8 cellular contexts compared by ENCODE assay signal in genomic region chr6:63574554-63574900, GRCh38. TPM values are rescaled to one million over a fixed set of nuclear protein-coding genes. Genes with fewer than 3 reads are reported as not detected.
DNase-seq lines count a peak whose midpoint lies in the region; ATAC-seq and TF ChIP-seq lines count a peak whose summit lies in the region.

No MANE protein-coding gene starts in this region.

- H3K27me3 ChIP-seq in OCI-LY1 (ENCODE audit: insufficient read depth, low read length) = no peaks in the 10 kb centered on the region
- H3K27me3 ChIP-seq in neuronal stem cell (ENCODE audit: control insufficient read depth in 3 of 3, insufficient read depth in 3 of 3, low read depth in 1 of 3, low read length in 3 of 3) = no peaks in the 10 kb centered on the region

- H3K9ac ChIP-seq in OCI-LY1 (ENCODE audit: low read length) (no peak overlapping the region), neuronal stem cell (ENCODE audit: low read depth, low read length, poor library complexity) (no peak overlapping the region)

- ATAC-seq in effector memory CD8-positive, alpha-beta T cell (replicated peaks) = no peak
- no peak for ATAC-seq in HG03175 (IDR thresholded peaks at IDR 0.05; ENCODE audit: unreplicated experiment)

- H3K27ac ChIP-seq in OCI-LY1 (ENCODE audit: low read depth, low read length, poor library complexity, severe bottlenecking) (no peak overlapping the region), neuronal stem cell (replicated peaks; ENCODE audit: low read length) (no peak overlapping the region)

- TF ChIP-seq CTCF in CD14-positive monocyte (IDR thresholded peaks at IDR 0.05) (peak; percentile 41), OCI-LY1 (IDR thresholded peaks at IDR 0.05; ENCODE audit: low read length) (no peak)

- peaks cover 24% of the 10 kb centered on the region for H3K4me1 Mint-ChIP-seq in CD14-positive monocyte
- H3K4me1 Mint-ChIP-seq in effector memory CD8-positive, alpha-beta T cell (ENCODE audit: low read depth in 2 of 2) = peaks cover 10 to 31% of the 10 kb centered on the region in 2 donors

- H2BK120ac ChIP-seq in neuronal stem cell (ENCODE audit: low read depth, low read length) = no peak overlapping the region

- H4K8ac ChIP-seq in neuronal stem cell (ENCODE audit: low read depth, low read length) = no peak overlapping the region

- H3K9me3 Mint-ChIP-seq in CD14-positive monocyte = peaks cover 0 to 1% (median 0%) of the 10 kb centered on the region in 7 donors
- H3K9me3 Mint-ChIP-seq in effector memory CD8-positive, alpha-beta T cell = no peaks in the 10 kb centered on the region

- no peaks in the 10 kb centered on the region for H3F3A ChIP-seq in OCI-LY1 (ENCODE audit: insufficient read depth, low read length)

- intact Hi-C loops in CD14-positive monocyte (cut with micrococcal nuclease) = loop anchor here in 1 of 2 donors (10.0 kb wide), 1 partner anchor 60 kb away; the partner anchor contains the start of gene PHF3

- H3K4me3 ChIP-seq in OCI-LY1 (ENCODE audit: low read depth, low read length, poor library complexity, severe bottlenecking) (peak overlapping the region; percentile 78), neuronal stem cell (ENCODE audit: low read length in 2 of 2) (peak overlapping the region; percentile 64 to 99)

- no peak overlapping the region for H4K91ac ChIP-seq in neuronal stem cell (ENCODE audit: low read depth, low read length, poor library complexity)

- no peak overlapping the region for H3K14ac ChIP-seq in neuronal stem cell (ENCODE audit: low read length)

- no peak overlapping the region for H2AK5ac ChIP-seq in neuronal stem cell (ENCODE audit: low read depth, low read length)

- H3K4ac ChIP-seq in neuronal stem cell (ENCODE audit: low read length) = no peak overlapping the region

- peak overlapping the region in 3 of 7 donors; percentile 3 to 97 (median 93) for H3K27ac Mint-ChIP-seq in CD14-positive monocyte
- H3K27ac Mint-ChIP-seq in effector memory CD8-positive, alpha-beta T cell = peak overlapping the region; percentile 95 to 99

- H3K23ac ChIP-seq in neuronal stem cell (ENCODE audit: low read depth, low read length, poor library complexity) = no peak overlapping the region

- H3K36me3 Mint-ChIP-seq in CD14-positive monocyte = peaks cover 18 to 23% of the 10 kb centered on the region in 2 donors
- peaks cover 54% of the 10 kb centered on the region for H3K36me3 Mint-ChIP-seq in effector memory CD8-positive, alpha-beta T cell (ENCODE audit: insufficient read depth)

- peak overlapping the region; percentile 89 for H3K4me2 ChIP-seq in OCI-LY1 (ENCODE audit: low read length)
- peak overlapping the region; percentile 68 for H3K4me2 ChIP-seq in neuronal stem cell (ENCODE audit: insufficient read depth, low read length, poor library complexity, severe bottlenecking)

- no peaks in the 10 kb centered on the region for H4K20me1 ChIP-seq in OCI-LY1 (ENCODE audit: insufficient read depth, low read length)

- H2BK15ac ChIP-seq in neuronal stem cell (ENCODE audit: low read length) = no peak overlapping the region

- H3K18ac ChIP-seq in neuronal stem cell (ENCODE audit: low read length) = no peak overlapping the region

- H3K79me2 ChIP-seq in OCI-LY1 (ENCODE audit: insufficient read depth, low read length) = peaks cover 33% of the 10 kb centered on the region

- peak overlapping the region; percentile 93 for H3K4me3 Mint-ChIP-seq in CD14-positive monocyte
- peak overlapping the region; percentile 82 to 91 for H3K4me3 Mint-ChIP-seq in effector memory CD8-positive, alpha-beta T cell

- H3K9me3 ChIP-seq in OCI-LY1 (ENCODE audit: low read length) (no peaks in the 10 kb centered on the region), neuronal stem cell (replicated peaks in 1 of 2; ENCODE audit: control insufficient read depth in 2 of 2, insufficient read depth in 1 of 2, low read depth in 1 of 2, low read length in 2 of 2) (no peaks in the 10 kb centered on the region)

- H2AFZ ChIP-seq in OCI-LY1 (ENCODE audit: low read length) (no peak overlapping the region), neuronal stem cell (ENCODE audit: low read length) (no peak overlapping the region)

- no peak overlapping the region for H2BK12ac ChIP-seq in neuronal stem cell (ENCODE audit: low read length)

- peaks cover 22% of the 10 kb centered on the region for H3K4me1 ChIP-seq in OCI-LY1 (ENCODE audit: insufficient read depth, low read length, severe bottlenecking)
- peaks cover 0 to 12% of the 10 kb centered on the region in 2 donors for H3K4me1 ChIP-seq in neuronal stem cell (ENCODE audit: control insufficient read depth in 2 of 2, insufficient read depth in 1 of 2, low read depth in 1 of 2, low read length in 2 of 2)

- no peak overlapping the region for H2BK5ac ChIP-seq in neuronal stem cell (ENCODE audit: low read length)

- peaks cover 50% of the 10 kb centered on the region for H3K36me3 ChIP-seq in OCI-LY1 (ENCODE audit: insufficient read depth, low read length)
- peaks cover 5 to 57% of the 10 kb centered on the region in 2 donors for H3K36me3 ChIP-seq in neuronal stem cell (replicated peaks in 1 of 2; ENCODE audit: control insufficient read depth in 2 of 2, insufficient read depth in 2 of 2, low read length in 2 of 2)

- DNase-seq in CD14-positive monocyte (ENCODE audit: low spot score) = no peak
- no peak for DNase-seq in effector memory CD8-positive, alpha-beta T cell
- DNase-seq in neuronal stem cell (ENCODE audit: low spot score) = no peak
- no peak for DNase-seq in globus pallidus (ENCODE audit: low spot score)
- DNase-seq in COLO668 (lab: John Stamatoyannopoulos, UW; ENCODE audit: unreplicated experiment) = no peak
- DNase-seq in stimulated activated CD4-positive, alpha-beta T cell treated with anti-CD3 and anti-CD28 coated beads, Interleukin-4, amount 100 ng/mL, for 1 hour = no peak

- WGBS in neuronal stem cell (ENCODE audit: extremely low coverage in 2 of 2, insufficient read length in 2 of 2, insufficient replicate concordance in 1 of 2), 2 donors = no CpG with 5 or more reads among the region's 2 CpGs

- peaks cover 0 to 3% (median 2%) of the 10 kb centered on the region in 3 donors for H3K27me3 Mint-ChIP-seq in CD14-positive monocyte (ENCODE audit: low read depth in 3 of 3)
- no peaks in the 10 kb centered on the region for H3K27me3 Mint-ChIP-seq in effector memory CD8-positive, alpha-beta T cell

- peaks cover 6% of the 10 kb centered on the region for H3K79me1 ChIP-seq in neuronal stem cell (ENCODE audit: low read depth, low read length)

- H3K9me2 ChIP-seq in OCI-LY1 (ENCODE audit: low read depth, low read length) = no peaks in the 10 kb centered on the region

RNA-seq across cellular contexts. Expression of gene PTP4A1, which starts 2.2 kb away (rescaled TPM):
- 100 to 1,000 TPM in 1 of 2 donors, 10 to 100 TPM in 1; 73.4 to 106 TPM for polyA plus RNA-seq in CD14-positive monocyte
- polyA plus RNA-seq in neuronal stem cell (2013, experiment 1 of 2) = 64.7 TPM
- 69.5 TPM for polyA plus RNA-seq in neuronal stem cell (2013, experiment 2 of 2)
